ENCODE assay signal across 30 cellular contexts in the genomic region with DNA sequence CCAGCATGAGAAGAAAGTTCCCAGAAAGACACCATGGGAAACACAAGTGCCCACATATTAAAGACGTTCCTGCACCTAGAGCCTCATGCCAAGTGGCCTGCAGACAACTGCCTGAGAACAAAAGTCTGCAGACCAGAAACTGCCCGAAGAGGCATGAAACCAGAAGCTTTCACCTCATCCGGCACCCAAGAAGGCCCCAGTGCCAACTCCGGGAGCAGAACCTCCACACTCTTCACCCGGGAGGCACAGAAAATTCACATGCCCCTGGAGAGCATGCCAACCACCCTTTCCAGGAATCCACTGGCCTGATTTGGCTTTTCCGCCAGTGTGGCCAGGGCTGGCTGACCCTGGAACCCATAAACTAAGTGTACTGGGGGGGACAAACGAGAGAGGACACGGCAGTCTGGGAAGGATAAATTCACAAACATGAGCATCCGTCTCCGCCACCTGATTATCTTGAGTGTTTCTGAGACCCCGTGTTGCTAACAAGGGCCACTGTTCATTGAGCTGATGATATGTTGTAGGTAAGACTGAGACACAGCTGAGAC. TPM values are rescaled to one million over a fixed set of nuclear protein-coding genes. Genes with fewer than 3 reads are reported as not detected.
"Had no signal": no experiment of that assay in that cellular context is flagged by ENCODE, and none has a peak within 500 bp of the region (broad histone marks: within the 10 kb centered on the region; RNA-seq: fewer than 3 reads in every experiment).

No MANE protein-coding gene starts in this region.

- H3K27me3 Mint-ChIP-seq: activated naive CD4-positive, alpha-beta T cell treated with anti-CD3 and anti-CD28 coated beads, Interleukin-2, amount 50 U/mL, for 24 hours; activated naive CD8-positive, alpha-beta T cell treated with anti-CD3 and anti-CD28 coated beads, Interleukin-2, amount 50 U/mL, for 24 hours; stimulated activated naive CD8-positive, alpha-beta T cell treated with anti-CD3 and anti-CD28 coated beads, Interleukin-15, amount 100 ng/mL, for 72 hours had no signal

- DNase-seq: activated B cell treated with CpG ODN at 0.5 μM for 24 hours; activated CD4-positive, alpha-beta T cell treated with anti-CD3 and anti-CD28 coated beads for 4 hours; activated CD4-positive, alpha-beta T cell treated with anti-CD3 and anti-CD28 coated beads, Interleukin-2, amount 50 U/mL, for 4 hours; activated naive CD8-positive, alpha-beta T cell treated with anti-CD3 and anti-CD28 coated beads, Interleukin-2, amount 50 U/mL, for 24 hours; activated T-cell treated with anti-CD3 and anti-CD28 coated beads for 4 hours; amygdala; caudate nucleus; dermis blood vessel endothelial cell; effector CD4-positive, alpha-beta T cell; gastrocnemius medialis; mammary epithelial cell; ovary; retina; stimulated activated CD4-positive, alpha-beta T cell treated with anti-CD3 and anti-CD28 coated beads, Interleukin-4, amount 100 ng/mL, for 24 hours; stimulated activated naive CD8-positive, alpha-beta T cell treated with anti-CD3 and anti-CD28 coated beads, Interleukin-15, amount 100 ng/mL, for 72 hours; T-helper 1 cell; tibial artery had no signal

- H3K27ac Mint-ChIP-seq: activated B cell treated with CpG ODN at 0.5 μM for 24 hours; activated naive CD4-positive, alpha-beta T cell treated with anti-CD3 and anti-CD28 coated beads, Interleukin-2, amount 50 U/mL, for 24 hours; activated naive CD8-positive, alpha-beta T cell treated with anti-CD3 and anti-CD28 coated beads, Interleukin-2, amount 50 U/mL, for 24 hours; nephron; stimulated activated memory B cell treated with anti-CD40 and anti-IgM and Interleukin-4, amounts not matched to agents 10 μg/mL and 1 μg/mL and 100 μg/mL, for 72 hours; T-helper 2 cell treated with Interferon-gamma antibody and Interleukin-4, amounts not matched to agents 5 μg/mL and 100 μg/mL, for 36 hours had no signal

- H3K9me3 Mint-ChIP-seq: activated B cell treated with CpG ODN at 0.5 μM for 24 hours; activated naive CD4-positive, alpha-beta T cell treated with anti-CD3 and anti-CD28 coated beads, Interleukin-2, amount 50 U/mL, for 24 hours; activated naive CD8-positive, alpha-beta T cell treated with anti-CD3 and anti-CD28 coated beads, Interleukin-2, amount 50 U/mL, for 24 hours; nephron; stimulated activated memory B cell treated with anti-CD40 and anti-IgM and Interleukin-4, amounts not matched to agents 10 μg/mL and 1 μg/mL and 100 μg/mL, for 72 hours; stimulated activated naive CD8-positive, alpha-beta T cell treated with anti-CD3 and anti-CD28 coated beads, Interleukin-15, amount 100 ng/mL, for 72 hours; T-helper 2 cell treated with Interferon-gamma antibody and Interleukin-4, amounts not matched to agents 5 μg/mL and 100 μg/mL, for 36 hours had no signal

- H3K27ac ChIP-seq: gastrocnemius medialis, hepatocyte, neutrophil, ovary, prostate gland, skin epidermis, tibial artery had no signal

- ATAC-seq: activated naive CD8-positive, alpha-beta T cell treated with anti-CD3 and anti-CD28 coated beads, Interleukin-2, amount 50 U/mL, for 24 hours; gastrocnemius medialis; left colon; sciatic nerve; stimulated activated memory B cell treated with anti-CD40 and anti-IgM and Interleukin-4, amounts not matched to agents 10 μg/mL and 1 μg/mL and 100 μg/mL, for 72 hours; stimulated activated naive CD8-positive, alpha-beta T cell treated with anti-CD3 and anti-CD28 coated beads, Interleukin-15, amount 100 ng/mL, for 72 hours had no signal

- H3K4me1 Mint-ChIP-seq: activated B cell treated with CpG ODN at 0.5 μM for 24 hours; activated naive CD4-positive, alpha-beta T cell treated with anti-CD3 and anti-CD28 coated beads, Interleukin-2, amount 50 U/mL, for 24 hours; activated naive CD8-positive, alpha-beta T cell treated with anti-CD3 and anti-CD28 coated beads, Interleukin-2, amount 50 U/mL, for 24 hours; stimulated activated memory B cell treated with anti-CD40 and anti-IgM and Interleukin-4, amounts not matched to agents 10 μg/mL and 1 μg/mL and 100 μg/mL, for 72 hours had no signal

- H3K4me3 ChIP-seq: gastrocnemius medialis, hepatocyte, ovary, prostate gland, skin epidermis, tibial artery had no signal

- H3K36me3 Mint-ChIP-seq: activated naive CD4-positive, alpha-beta T cell treated with anti-CD3 and anti-CD28 coated beads, Interleukin-2, amount 50 U/mL, for 24 hours; stimulated activated memory B cell treated with anti-CD40 and anti-IgM and Interleukin-4, amounts not matched to agents 10 μg/mL and 1 μg/mL and 100 μg/mL, for 72 hours had no signal

- H3K4me3 Mint-ChIP-seq: activated B cell treated with CpG ODN at 0.5 μM for 24 hours; activated naive CD4-positive, alpha-beta T cell treated with anti-CD3 and anti-CD28 coated beads, Interleukin-2, amount 50 U/mL, for 24 hours; activated naive CD8-positive, alpha-beta T cell treated with anti-CD3 and anti-CD28 coated beads, Interleukin-2, amount 50 U/mL, for 24 hours; nephron; stimulated activated memory B cell treated with anti-CD40 and anti-IgM and Interleukin-4, amounts not matched to agents 10 μg/mL and 1 μg/mL and 100 μg/mL, for 72 hours; stimulated activated naive CD8-positive, alpha-beta T cell treated with anti-CD3 and anti-CD28 coated beads, Interleukin-15, amount 100 ng/mL, for 72 hours; T-helper 2 cell treated with Interferon-gamma antibody and Interleukin-4, amounts not matched to agents 5 μg/mL and 100 μg/mL, for 36 hours had no signal

RNA-seq across cellular contexts. Expression of a gene that starts 6.8 kb away (rescaled TPM):
- total RNA-seq: activated B cell treated with CpG ODN at 0.5 μM for 24 hours, chondrocyte, dermis blood vessel endothelial cell, epithelial cell of proximal tubule, gastrocnemius medialis, liver, mammary epithelial cell, prostate gland, sciatic nerve had no signal

RNA-seq across cellular contexts. Expression of a gene that starts 22.3 kb away (rescaled TPM):
- total RNA-seq: activated B cell treated with CpG ODN at 0.5 μM for 24 hours, chondrocyte, dermis blood vessel endothelial cell, epithelial cell of proximal tubule, gastrocnemius medialis, liver, mammary epithelial cell, sciatic nerve had no signal

RNA-seq across cellular contexts. Expression of a gene that starts 28.8 kb away (rescaled TPM):
- total RNA-seq: activated B cell treated with CpG ODN at 0.5 μM for 24 hours, mammary epithelial cell had no signal

RNA-seq across cellular contexts. Expression of a gene that starts 51.8 kb away (rescaled TPM):
- total RNA-seq: activated B cell treated with CpG ODN at 0.5 μM for 24 hours, chondrocyte, dermis blood vessel endothelial cell, gastrocnemius medialis, sciatic nerve had no signal

RNA-seq across cellular contexts. Expression of a gene that starts 59.7 kb away (rescaled TPM):
- total RNA-seq: activated B cell treated with CpG ODN at 0.5 μM for 24 hours, chondrocyte, dermis blood vessel endothelial cell, epithelial cell of proximal tubule, hepatocyte, mammary epithelial cell had no signal
